Comparison of ENCODE assay signal across 34 cellular contexts in genomic region chr1:29869802-29870201, GRCh38.
"Had no signal": no experiment of that assay in that cellular context is flagged by ENCODE, and none has a peak within 500 bp of the region (broad histone marks: within the 10 kb centered on the region; RNA-seq: fewer than 3 reads in every experiment).

No MANE protein-coding gene starts in this region.

- FAIRE-seq: astrocyte, bronchial epithelial cell had no signal

- DNase-seq: activated effector memory CD4-positive, alpha-beta T cell treated with anti-CD3 and anti-CD28 coated beads, Interleukin-2, amount 50 U/mL, for 16 hours; activated effector memory CD4-positive, alpha-beta T cell treated with Interleukin-2 at 50 U/mL for 16 hours; activated gamma-delta T cell; activated gamma-delta T cell treated with Interleukin-2 at 50 U/mL for 16 hours; activated naive CD4-positive, alpha-beta T cell; activated naive CD4-positive, alpha-beta T cell treated with anti-CD3 and anti-CD28 coated beads for 36 hours; activated naive CD4-positive, alpha-beta T cell treated with anti-CD3 and anti-CD28 coated beads, Interleukin-2, amount 10 ng/mL, durations not matched to agents 7 days and 5 days; activated naive CD4-positive, alpha-beta T cell treated with anti-CD3 and anti-CD28 coated beads, Interleukin-2, amount 50 U/mL, for 16 hours; activated naive CD4-positive, alpha-beta T cell treated with Interleukin-2 at 50 U/mL for 16 hours; activated naive CD8-positive, alpha-beta T cell treated with anti-CD3 and anti-CD28 coated beads for 36 hours; activated naive CD8-positive, alpha-beta T cell treated with anti-CD3 and anti-CD28 coated beads, Interleukin-2, amount 10 ng/mL, durations not matched to agents 7 days and 5 days; activated naive CD8-positive, alpha-beta T cell treated with anti-CD3 and anti-CD28 coated beads, Interleukin-2, amount 50 U/mL, for 24 hours; activated T-cell treated with anti-CD3 and anti-CD28 coated beads for 4 hours; activated T-cell treated with anti-CD3 and anti-CD28 coated beads, Interleukin-2, amount 50 U/mL, for 24 hours; activated T-cell treated with anti-CD3 and anti-CD28 coated beads, Interleukin-2, amount 50 U/mL, for 4 hours; activated T-cell treated with anti-CD3 and anti-CD28 coated beads, Interleukin-2, amount 50 U/mL, for 48 hours; activated T-cell treated with anti-CD3 and anti-CD28 coated beads, Interleukin-2, amount 50 U/mL, for 72 hours; adrenal gland; amniotic stem cell; amygdala; anterior cingulate cortex; aorta; body of pancreas; brain microvascular endothelial cell; caudate nucleus; central memory CD4-positive, alpha-beta T cell; cerebellar nuclear complex had no signal

- H3K27ac ChIP-seq: adrenal gland, ascending aorta, body of pancreas, brain microvascular endothelial cell, breast epithelium, cardiac muscle cell had no signal

- H3K27me3 ChIP-seq: ascending aorta, body of pancreas, brain microvascular endothelial cell, cardiac muscle cell had no signal

- H3K36me3 ChIP-seq: adrenal gland, ascending aorta, brain microvascular endothelial cell, breast epithelium, cardiac muscle cell had no signal

- H3K4me1 ChIP-seq: adrenal gland, ascending aorta, body of pancreas, breast epithelium had no signal

- H3K4me3 ChIP-seq: adrenal gland, ascending aorta, body of pancreas, breast epithelium, cardiac muscle cell had no signal

- H3K9me3 ChIP-seq: adrenal gland, ascending aorta, body of pancreas, breast epithelium had no signal

- ATAC-seq: activated naive CD4-positive, alpha-beta T cell treated with anti-CD3 and anti-CD28 coated beads, Interleukin-2, amount 50 U/mL, for 72 hours; activated naive CD8-positive, alpha-beta T cell treated with anti-CD3 and anti-CD28 coated beads, Interleukin-2, amount 50 U/mL, for 24 hours; activated T-cell treated with anti-CD3 and anti-CD28 coated beads, Interleukin-2, amount 50 U/mL, for 4 hours; activated T-cell treated with anti-CD3 and anti-CD28 coated beads, Interleukin-2, amount 50 U/mL, for 72 hours; activated T-helper 17 cell treated with anti-CD3 and anti-CD28 coated beads, Interleukin-2, amount 50 U/mL, for 72 hours; body of pancreas had no signal
